Comparison of ENCODE assay signal across 8 cellular contexts in genomic region chr1:43227138-43227836, GRCh38. TPM values are rescaled to one million over a fixed set of nuclear protein-coding genes. Genes with fewer than 3 reads are reported as not detected.
DNase-seq lines count a peak whose midpoint lies in the region; ATAC-seq and TF ChIP-seq lines count a peak whose summit lies in the region.

No MANE protein-coding gene starts in this region.

- POLR2A ChIA-PET in CD4-positive, alpha-beta memory T cell (lab: Charles Lee; ENCODE audit: partially characterized antibody): interaction anchor here (1.7 to 2.1 kb wide), 3 partner anchors 131 to 187 kb away, joined by 4 to 10 read pairs (median 8); partner anchors contain the start of genes CDC20, MED8 and SZT2
- POLR2A ChIA-PET in HEK293 (lab: Yijun Ruan, JAX): interaction anchor here (0.6 to 2.1 kb wide), 3 partner anchors 162 to 423 kb away, joined by 3 to 6 read pairs (median 4); partner anchors contain the start of genes KDM4A, MED8 and SZT2
- POLR2A ChIA-PET in activated CD4-positive, alpha-beta T cell treated with anti-CD3 and anti-CD28 coated beads, Interleukin-2, amount 10 ng/mL, durations not matched to agents 7 days and 5 days (lab: Charles Lee): no interaction called here

- H3K4me1 Mint-ChIP-seq in CD4-positive, alpha-beta memory T cell: no peaks in the 10 kb centered on the region
- H3K4me1 Mint-ChIP-seq in activated CD4-positive, alpha-beta T cell treated with anti-CD3 and anti-CD28 coated beads, Interleukin-2, amount 10 ng/mL, durations not matched to agents 7 days and 5 days: no peaks in the 10 kb centered on the region

- no peaks in the 10 kb centered on the region for H3K9me3 Mint-ChIP-seq in CD4-positive, alpha-beta memory T cell
- H3K9me3 Mint-ChIP-seq in activated CD4-positive, alpha-beta T cell treated with anti-CD3 and anti-CD28 coated beads, Interleukin-2, amount 10 ng/mL, durations not matched to agents 7 days and 5 days: no peaks in the 10 kb centered on the region

- no peaks in the 10 kb centered on the region for H3K27me3 ChIP-seq in CD4-positive, alpha-beta memory T cell (ENCODE audit: insufficient read depth, low read length)

- WGBS in lower leg skin, 2 donors: 19 to 20% methylated on average over 12 of the region's 12 CpGs

- no peaks in the 10 kb centered on the region for H3K9me3 ChIP-seq in CD4-positive, alpha-beta memory T cell (ENCODE audit: control insufficient read depth in 1 of 2, low read length in 2 of 2)
- no peaks in the 10 kb centered on the region for H3K9me3 ChIP-seq in HEK293 (ENCODE audit: control insufficient read depth, insufficient read depth, low read depth, low read length)

- no peak overlapping the region for H3K27ac ChIP-seq in CD4-positive, alpha-beta memory T cell (ENCODE audit: low read depth, low read length)
- no peak overlapping the region for H3K27ac ChIP-seq in HEK293 (ENCODE audit: extremely low read depth, low read depth, low read length)

- ATAC-seq in HG02884 (IDR thresholded peaks at IDR 0.05; ENCODE audit: unreplicated experiment): no peak

- H3K36me3 Mint-ChIP-seq in CD4-positive, alpha-beta memory T cell: no peaks in the 10 kb centered on the region
- H3K36me3 Mint-ChIP-seq in activated CD4-positive, alpha-beta T cell treated with anti-CD3 and anti-CD28 coated beads, Interleukin-2, amount 10 ng/mL, durations not matched to agents 7 days and 5 days (ENCODE audit: low read depth): no peaks in the 10 kb centered on the region

- TF ChIP-seq POLR2A in lower leg skin (IDR thresholded peaks at IDR 0.05): no peak

- no peak overlapping the region for H3K4me3 ChIP-seq in CD4-positive, alpha-beta memory T cell (ENCODE audit: low read length in 2 of 2)
- no peak overlapping the region for H3K4me3 ChIP-seq in HEK293 (ENCODE audit: low read depth, low read length)
- H3K4me3 ChIP-seq in lower leg skin (ENCODE audit: low read depth, poor library complexity, severe bottlenecking): no peak overlapping the region

- peak overlapping the region in 2 of 7 donors; percentile 18 to 53 for H3K27ac Mint-ChIP-seq in CD4-positive, alpha-beta memory T cell
- no peak overlapping the region for H3K27ac Mint-ChIP-seq in activated CD4-positive, alpha-beta T cell treated with anti-CD3 and anti-CD28 coated beads, Interleukin-2, amount 10 ng/mL, durations not matched to agents 7 days and 5 days

- H3K4me3 Mint-ChIP-seq in CD4-positive, alpha-beta memory T cell: no peak overlapping the region
- no peak overlapping the region for H3K4me3 Mint-ChIP-seq in activated CD4-positive, alpha-beta T cell treated with anti-CD3 and anti-CD28 coated beads, Interleukin-2, amount 10 ng/mL, durations not matched to agents 7 days and 5 days

- H3K4me1 ChIP-seq in CD4-positive, alpha-beta memory T cell (ENCODE audit: insufficient read depth, low read length): no peaks in the 10 kb centered on the region
- no peaks in the 10 kb centered on the region for H3K4me1 ChIP-seq in HEK293 (ENCODE audit: control insufficient read depth, insufficient read depth, low read length)

- peaks cover 0 to 9% of the 10 kb centered on the region in 2 donors for H3K27me3 Mint-ChIP-seq in CD4-positive, alpha-beta memory T cell
- H3K27me3 Mint-ChIP-seq in activated CD4-positive, alpha-beta T cell treated with anti-CD3 and anti-CD28 coated beads, Interleukin-2, amount 10 ng/mL, durations not matched to agents 7 days and 5 days: peaks cover 3% of the 10 kb centered on the region

- peak; percentile 88 for TF ChIP-seq CTCF in HEK293 (tag by site-specific recombination; IDR thresholded peaks at IDR 0.05)
- peak in 1 of 3 donors; percentile 79 for TF ChIP-seq CTCF in lower leg skin (IDR thresholded peaks at IDR 0.05)

- peak; percentile 68 to 75 (median 72) for DNase-seq in CD4-positive, alpha-beta memory T cell
- DNase-seq in NCI-H526 (lab: John Stamatoyannopoulos, UW) (peak; percentile 58 to 94), dermis blood vessel endothelial cell (peak; percentile 90), lower leg skin (ENCODE audit: low spot score in 2 of 2) (peak; percentile 77 to 97)
- DNase-seq in activated CD4-positive, alpha-beta T cell treated with anti-CD3 and anti-CD28 coated beads, Interleukin-2, amount 10 ng/mL, durations not matched to agents 7 days and 5 days: peak; percentile 88
- DNase-seq in stimulated activated CD8-positive, alpha-beta memory T cell treated with anti-CD3 and anti-CD28 coated beads, Interleukin-12 subunit alpha, Interleukin-12 subunit beta, amount 100 ng/mL, for 1 hour (ENCODE audit: low read depth): peak; percentile 77

- intact Hi-C loops in CD4-positive, alpha-beta memory T cell (cut with micrococcal nuclease): loop anchor here (1.0 to 5.0 kb wide), 4 partner anchors 141 to 705 kb away; partner anchors contain the start of genes ARTN and ELOVL1
- intact Hi-C loops in lower leg skin (cut with DNase I; ENCODE audit: low total_unique reads): loop anchor here (5.0 kb wide), 1 partner anchor 190 kb away; no protein-coding TSS in a partner anchor

- CTCF ChIA-PET in CD4-positive, alpha-beta memory T cell (lab: Charles Lee; ENCODE audit: partially characterized antibody): interaction anchor here (0.5 to 12.2 kb wide), 31 partner anchors 8 to 708 kb away, joined by 3 to 218 read pairs (median 4); partner anchors contain the start of genes CDC20, CFAP57 and EBNA1BP2
- CTCF ChIA-PET in HEK293 (lab: Yijun Ruan, JAX): interaction anchor here (0.5 to 11.4 kb wide), 27 partner anchors 8 to 1103 kb away, joined by 3 to 110 read pairs (median 4); partner anchors contain the start of genes C1orf210, CDC20, HYI and MED8
- CTCF ChIA-PET in activated CD4-positive, alpha-beta T cell treated with anti-CD3 and anti-CD28 coated beads, Interleukin-2, amount 10 ng/mL, durations not matched to agents 7 days and 5 days (lab: Charles Lee): interaction anchor here (0.6 to 1.7 kb wide), 13 partner anchors 8 to 313 kb away, joined by 3 to 6 read pairs (median 3); no protein-coding TSS in a partner anchor

- no peaks in the 10 kb centered on the region for H3K36me3 ChIP-seq in CD4-positive, alpha-beta memory T cell (ENCODE audit: insufficient read depth, low read length)
- no peaks in the 10 kb centered on the region for H3K36me3 ChIP-seq in HEK293 (ENCODE audit: control insufficient read depth in 2 of 2, insufficient read depth in 1 of 2, low read length in 2 of 2)

TF ChIP-seq in HEK293, 187 proteins besides CTCF, POLR2A, EP300 and RAD21:
- TF ChIP-seq ZFP69B (tag by site-specific recombination; IDR thresholded peaks at IDR 0.05) (no peak), SCRT2 (tag by site-specific recombination; IDR thresholded peaks at IDR 0.05) (0 out of 2 replicates have a peak, but pooled peaks have one; percentile 20), REPIN1 (tag by site-specific recombination; IDR thresholded peaks at IDR 0.05; ENCODE audit: low read depth) (no peak), ZNF10 (tag by site-specific recombination; IDR thresholded peaks at IDR 0.05) (peak; percentile 78), SP7 (tag by site-specific recombination; IDR thresholded peaks at IDR 0.05) (0 out of 2 replicates have a peak, but pooled peaks have one; percentile 22), ZNF654 (tag by site-specific recombination; IDR thresholded peaks at IDR 0.05; ENCODE audit: low read depth) (peak; percentile 86), ZNF362 (tag by site-specific recombination; IDR thresholded peaks at IDR 0.05) (peak; percentile 94), ZNF2 (tag by site-specific recombination; IDR thresholded peaks at IDR 0.05) (peak; percentile 67)

RNA-seq across cellular contexts. Expression of gene TMEM125, which starts 42.5 kb away (rescaled TPM):
- not detected for total RNA-seq in CD4-positive, alpha-beta memory T cell
- polyA plus RNA-seq in CD4-positive, alpha-beta memory T cell: not detected
- total RNA-seq in activated CD4-positive, alpha-beta T cell treated with anti-CD3 and anti-CD28 coated beads, Interleukin-2, amount 10 ng/mL, durations not matched to agents 7 days and 5 days: not detected
- total RNA-seq in dermis blood vessel endothelial cell (0.05 TPM in 1 of 2 replicates, not detected in the other), lower leg skin (10 to 100 TPM; 13.6 to 34.5 (median 19.0) TPM)

RNA-seq across cellular contexts. Expression of gene CFAP57, which starts 55.2 kb away (rescaled TPM):
- not detected for total RNA-seq in CD4-positive, alpha-beta memory T cell
- under 1 TPM in 1 of 2 donors, not detected in 1; 0.07 TPM for polyA plus RNA-seq in CD4-positive, alpha-beta memory T cell
- total RNA-seq in activated CD4-positive, alpha-beta T cell treated with anti-CD3 and anti-CD28 coated beads, Interleukin-2, amount 10 ng/mL, durations not matched to agents 7 days and 5 days: not detected
- total RNA-seq in dermis blood vessel endothelial cell (0.14 and 0.17 TPM in 2 replicates), lower leg skin (under 1 TPM; 0.19 to 0.38 (median 0.24) TPM)

RNA-seq across cellular contexts. Expression of gene EBNA1BP2, which starts 55.2 kb away (rescaled TPM):
- 10 to 100 TPM; 23.6 to 27.6 TPM for total RNA-seq in CD4-positive, alpha-beta memory T cell
- polyA plus RNA-seq in CD4-positive, alpha-beta memory T cell: 10 to 100 TPM; 56.7 to 72.2 TPM
- 10 to 100 TPM; 40.5 to 45.8 TPM for total RNA-seq in activated CD4-positive, alpha-beta T cell treated with anti-CD3 and anti-CD28 coated beads, Interleukin-2, amount 10 ng/mL, durations not matched to agents 7 days and 5 days
- total RNA-seq in dermis blood vessel endothelial cell (68.1 and 89.9 TPM in 2 replicates), lower leg skin (10 to 100 TPM; 25.2 to 57.2 (median 43.0) TPM)

RNA-seq across cellular contexts. Expression of gene C1orf210, which starts 58.1 kb away (rescaled TPM):
- total RNA-seq in CD4-positive, alpha-beta memory T cell: not detected
- not detected for polyA plus RNA-seq in CD4-positive, alpha-beta memory T cell
- not detected for total RNA-seq in activated CD4-positive, alpha-beta T cell treated with anti-CD3 and anti-CD28 coated beads, Interleukin-2, amount 10 ng/mL, durations not matched to agents 7 days and 5 days
- total RNA-seq in dermis blood vessel endothelial cell (not detected in 2 replicates), lower leg skin (10 to 100 TPM; 16.1 to 28.2 (median 25.4) TPM)

Comparison
In these comparisons a context has a peak if more than half of its experiments do, and no peak if none do; other contexts are left out.
1. RNA of gene TMEM125, which starts 42.5 kb away (total RNA-seq): 13.6 to 34.5 TPM in lower leg skin; not detected in CD4-positive, alpha-beta memory T cell, not detected in activated CD4-positive, alpha-beta T cell treated with anti-CD3 and anti-CD28 coated beads, Interleukin-2, amount 10 ng/mL, durations not matched to agents 7 days and 5 days and 0.05 TPM in dermis blood vessel endothelial cell; every median in the first group is over 10 times any median in the second.
2. Peak in every context shown above with its lines, with median percentiles within 50 percentile points of each other: DNase-seq.